In the genomic region with DNA sequence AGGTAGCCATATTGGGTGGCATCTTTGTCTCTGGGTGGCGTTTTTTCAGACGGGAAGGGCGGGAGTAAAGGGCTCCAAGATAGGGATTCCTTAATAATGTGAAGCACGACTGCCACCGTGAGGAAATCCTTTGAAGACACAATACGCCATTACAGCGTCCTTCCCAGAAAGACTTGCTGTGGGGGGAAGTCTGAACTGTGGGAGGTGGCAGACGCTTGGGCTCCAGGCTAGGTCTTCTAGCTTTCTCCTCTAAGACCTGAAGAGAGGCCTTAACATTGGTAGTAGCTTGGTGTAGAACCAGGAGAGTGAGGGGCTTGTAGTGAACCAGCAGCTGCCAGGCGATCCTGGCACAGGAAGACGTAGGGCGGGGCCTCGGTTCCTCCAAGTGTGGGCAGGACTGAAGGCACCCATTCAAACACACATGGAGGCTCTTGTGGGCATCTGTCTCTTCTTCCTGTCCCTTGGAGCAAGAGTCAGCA, we compare ENCODE assay signal across 8 cellular contexts.
DNase-seq lines count a peak whose midpoint lies in the region; ATAC-seq, FAIRE-seq and TF ChIP-seq lines count a peak whose summit lies in the region.
"Had no signal": no experiment of that assay in that cellular context is flagged by ENCODE, and none has a peak within 500 bp of the region (broad histone marks: within the 10 kb centered on the region; RNA-seq: fewer than 3 reads in every experiment).

No MANE protein-coding gene starts in this region.

- H3K23ac ChIP-seq in IMR-90 (ENCODE audit: low read depth, low read length), result no peak overlapping the region

- 0 out of 3 replicates have a peak overlapping the region, but pooled peaks have one; percentile 41 for H2BK15ac ChIP-seq in IMR-90 (ENCODE audit: low read depth, low read length)

- no peak for TF ChIP-seq EP300 in esophagus muscularis mucosa (IDR thresholded peaks at IDR 0.05)

- H3K9me3 ChIP-seq in IMR-90 (ENCODE audit: control insufficient read depth, insufficient read depth, low read length), result peaks cover 7% of the 10 kb centered on the region
- H3K9me3 ChIP-seq in esophagus muscularis mucosa, result no peaks in the 10 kb centered on the region

- CTCF ChIA-PET in IMR-90 (lab: Yijun Ruan, JAX), result no interaction called here

- POLR2A ChIA-PET in IMR-90 (lab: Charles Lee; ENCODE audit: unreplicated experiment), result no interaction called here

- H4K20me1 ChIP-seq in IMR-90 (ENCODE audit: insufficient read depth, low read length), result no peaks in the 10 kb centered on the region

- H4K5ac ChIP-seq in IMR-90 (ENCODE audit: low read depth, low read length), result peak overlapping the region; percentile 89

- peak overlapping the region in 1 of 2 donors; percentile 96 for H3K4me3 Mint-ChIP-seq in stimulated activated naive B cell treated with anti-CD40 and anti-IgM and Interleukin-4, amounts not matched to agents 10 μg/mL and 1 μg/mL and 100 μg/mL, for 72 hours
- H3K4me3 Mint-ChIP-seq: central memory CD8-positive, alpha-beta T cell had no signal

- no peak overlapping the region for H2AK9ac ChIP-seq in IMR-90 (replicated peaks; ENCODE audit: low read depth, low read length, poor library complexity)

- H3K27me3 Mint-ChIP-seq in stimulated activated naive B cell treated with anti-CD40 and anti-IgM and Interleukin-4, amounts not matched to agents 10 μg/mL and 1 μg/mL and 100 μg/mL, for 72 hours, result no peaks in the 10 kb centered on the region
- H3K27me3 Mint-ChIP-seq: central memory CD8-positive, alpha-beta T cell had no signal

- peak overlapping the region; percentile 61 for H3K9ac ChIP-seq in IMR-90 (ENCODE audit: low read depth, low read length)

- H3K36me3 Mint-ChIP-seq in stimulated activated naive B cell treated with anti-CD40 and anti-IgM and Interleukin-4, amounts not matched to agents 10 μg/mL and 1 μg/mL and 100 μg/mL, for 72 hours, result peaks cover 18 to 32% of the 10 kb centered on the region in 2 donors

- H3K9me3 Mint-ChIP-seq in stimulated activated naive B cell treated with anti-CD40 and anti-IgM and Interleukin-4, amounts not matched to agents 10 μg/mL and 1 μg/mL and 100 μg/mL, for 72 hours, result peaks cover 3 to 4% of the 10 kb centered on the region in 2 donors

- peak overlapping the region; percentile 94 for H2BK120ac ChIP-seq in IMR-90 (ENCODE audit: low read depth, low read length)

- 0 out of 2 replicates have a peak overlapping the region, but pooled peaks have one; percentile 64 for H3K14ac ChIP-seq in IMR-90 (replicated peaks; ENCODE audit: low read depth, low read length)

- peaks cover 0 to 8% of the 10 kb centered on the region in 2 donors for H3K4me1 Mint-ChIP-seq in stimulated activated naive B cell treated with anti-CD40 and anti-IgM and Interleukin-4, amounts not matched to agents 10 μg/mL and 1 μg/mL and 100 μg/mL, for 72 hours
- H3K4me1 Mint-ChIP-seq: central memory CD8-positive, alpha-beta T cell had no signal

- H3K9me1 ChIP-seq in IMR-90 (ENCODE audit: insufficient read depth, low read length), result no peaks in the 10 kb centered on the region

- peak; percentile 58 for TF ChIP-seq RAD21 in IMR-90 (IDR thresholded peaks at IDR 0.05; ENCODE audit: low read length)

- H2BK5ac ChIP-seq in IMR-90 (ENCODE audit: low read depth, low read length, poor library complexity, severe bottlenecking), result peak overlapping the region; percentile 80

- TF ChIP-seq CTCF in IMR-90 (conservative IDR thresholded peaks at IDR 0.05; ENCODE audit: low read depth, low read length) (peak; percentile 52), esophagus muscularis mucosa (IDR thresholded peaks at IDR 0.05) (peak in 2 of 3 experiments; percentile 40 to 48)

- H2AK5ac ChIP-seq in IMR-90 (ENCODE audit: low read depth, low read length), result no peak overlapping the region

- peak overlapping the region; percentile 58 for H3K4me3 ChIP-seq in IMR-90 (ENCODE audit: insufficient read depth, low read depth, low read length)
- H3K4me3 ChIP-seq in esophagus muscularis mucosa, result peak overlapping the region in 2 of 4 donors; percentile 50 to 57

- ATAC-seq in GM19351 (IDR thresholded peaks at IDR 0.05; ENCODE audit: unreplicated experiment), result peak; percentile 63
- peak; percentile 84 for ATAC-seq in IMR-90 (ENCODE audit: low read depth)
- ATAC-seq in stimulated activated naive B cell treated with anti-CD40 and anti-IgM and Interleukin-4, amounts not matched to agents 10 μg/mL and 1 μg/mL and 100 μg/mL, for 72 hours (replicated peaks), result peak in 1 of 2 donors; percentile 77

- H3K4me1 ChIP-seq in IMR-90 (ENCODE audit: control insufficient read depth, insufficient read depth, low read length) (no peaks in the 10 kb centered on the region), esophagus muscularis mucosa (peaks cover 0 to 3% (median 0%) of the 10 kb centered on the region in 4 donors)

- H4K91ac ChIP-seq in IMR-90 (ENCODE audit: insufficient read depth, low read depth, low read length), result peak overlapping the region; percentile 92

- no peaks in the 10 kb centered on the region for H3K79me1 ChIP-seq in IMR-90 (ENCODE audit: low read depth in 1 of 2, low read length in 2 of 2)

- in situ Hi-C loops in IMR-90 (cut with MboI; ENCODE audit: low sequenced_read_pairs), result no loop called here
- in situ Hi-C loops in ACHN (cut with HindIII; ENCODE audit: low pct_ligation_motif_present, low pct_unique_long_range_greater_than_20kb, low sequenced_read_pairs), result no loop called here

- WGBS in IMR-90 (ENCODE audit: extremely low coverage in 2 of 2, insufficient read length in 1 of 2), 2 experiments, result 45% methylated on average over 4 of the region's 12 CpGs; no CpG with 5 or more reads in 1 of the 2 experiments
- WGBS in esophagus muscularis mucosa, result 58% methylated on average over 10 of the region's 12 CpGs

- DNase-seq in IMR-90, result peak; percentile 81
- DNase-seq in esophagus muscularis mucosa (ENCODE audit: extremely low spot score), result no peak
- DNase-seq in stimulated activated naive B cell treated with anti-CD40 and anti-IgM and Interleukin-4, amounts not matched to agents 10 μg/mL and 1 μg/mL and 100 μg/mL, for 72 hours, result peak; percentile 80
- no peak for DNase-seq in ACHN
- DNase-seq in H54 (ENCODE audit: insufficient read length, low spot score), result no peak
- DNase-seq in SIG-M5 treated with dmso at 0.1 percent for 504 hours (lab: John Stamatoyannopoulos, UW; ENCODE audit: unreplicated experiment), result no peak

- peak overlapping the region; percentile 95; the same call in 1 of the 2 replicates for H3K18ac ChIP-seq in IMR-90 (ENCODE audit: low read depth, low read length)

- FAIRE-seq in H54 (lab: Jason Lieb, UNC), result no peak

- H3K36me3 ChIP-seq in IMR-90 (ENCODE audit: control insufficient read depth, insufficient read depth, low read length) (no peaks in the 10 kb centered on the region), esophagus muscularis mucosa (no peaks in the 10 kb centered on the region)

- TF ChIP-seq POLR2A in IMR-90 (IDR thresholded peaks at IDR 0.05; ENCODE audit: low read depth, low read length) (no peak), esophagus muscularis mucosa (IDR thresholded peaks at IDR 0.05; ENCODE audit: low read depth) (no peak), H54 (IDR thresholded peaks at IDR 0.05; ENCODE audit: low read depth, low read length) (no peak)

- H4K8ac ChIP-seq in IMR-90 (ENCODE audit: low read depth in 2 of 2, low read length in 2 of 2), result peak overlapping the region; percentile 12 to 84; a peak in 2 of 4 replicates

- H2AFZ ChIP-seq in IMR-90 (replicated peaks; ENCODE audit: low read length, poor library complexity), result peak overlapping the region; percentile 79

- intact Hi-C loops in IMR-90 (cut with micrococcal nuclease) (no loop called here), esophagus muscularis mucosa (cut with DNase I) (no loop called here)

- peak overlapping the region; percentile 89 for H3K4me2 ChIP-seq in IMR-90 (ENCODE audit: low read depth, low read length)

- no peaks in the 10 kb centered on the region for H3K27me3 ChIP-seq in IMR-90 (ENCODE audit: control insufficient read depth, insufficient read depth, low read length)
- H3K27me3 ChIP-seq in esophagus muscularis mucosa, result no peaks in the 10 kb centered on the region

- peak overlapping the region; percentile 90 for H2BK20ac ChIP-seq in IMR-90 (ENCODE audit: low read depth, low read length)

- peak overlapping the region; percentile 99 for H3K27ac Mint-ChIP-seq in stimulated activated naive B cell treated with anti-CD40 and anti-IgM and Interleukin-4, amounts not matched to agents 10 μg/mL and 1 μg/mL and 100 μg/mL, for 72 hours

- BruUV-seq in IMR-90 (replicated peaks; lab: Mats Ljungman, UMichigan), result no TSS peak

- H3K4ac ChIP-seq in IMR-90 (ENCODE audit: low read depth, low read length), result peak overlapping the region; percentile 80

- H3K27ac ChIP-seq in IMR-90 (ENCODE audit: insufficient read depth, low read length) (peak overlapping the region; percentile 83), esophagus muscularis mucosa (replicated peaks in 1 of 4) (peak overlapping the region in 2 of 4 donors; percentile 74 to 77)

- peak overlapping the region; percentile 87; the same call in 1 of the 2 replicates for H3K56ac ChIP-seq in IMR-90 (ENCODE audit: extremely low read depth, insufficient read depth, low read length)

- dilution Hi-C loops in IMR-90 (cut with HindIII; ENCODE audit: low sequenced_read_pairs, unreplicated experiment), result no loop called here

TF ChIP-seq in IMR-90, 13 proteins besides CTCF, POLR2A, EP300 and RAD21:
- TF ChIP-seq MAZ (IDR thresholded peaks at IDR 0.05; ENCODE audit: borderline replicate concordance, low read depth, low read length) (peak; percentile 78; the same call in 1 of the 2 replicates), SMC3 (IDR thresholded peaks at IDR 0.05; ENCODE audit: low read depth, low read length) (no peak; the same call in 1 of the 2 replicates)

Comparison
In these comparisons a context has a peak if more than half of its experiments do, and no peak if none do; other contexts are left out.
1. DNase-seq: peak in IMR-90 (single experiment) and stimulated activated naive B cell treated with anti-CD40 and anti-IgM and Interleukin-4, amounts not matched to agents 10 μg/mL and 1 μg/mL and 100 μg/mL, for 72 hours (single experiment); none in esophagus muscularis mucosa (single experiment), ACHN (single experiment), H54 (single experiment) and SIG-M5 treated with dmso at 0.1 percent for 504 hours (single experiment).